1 cellular context compared by ENCODE assay signal in the genomic region with DNA sequence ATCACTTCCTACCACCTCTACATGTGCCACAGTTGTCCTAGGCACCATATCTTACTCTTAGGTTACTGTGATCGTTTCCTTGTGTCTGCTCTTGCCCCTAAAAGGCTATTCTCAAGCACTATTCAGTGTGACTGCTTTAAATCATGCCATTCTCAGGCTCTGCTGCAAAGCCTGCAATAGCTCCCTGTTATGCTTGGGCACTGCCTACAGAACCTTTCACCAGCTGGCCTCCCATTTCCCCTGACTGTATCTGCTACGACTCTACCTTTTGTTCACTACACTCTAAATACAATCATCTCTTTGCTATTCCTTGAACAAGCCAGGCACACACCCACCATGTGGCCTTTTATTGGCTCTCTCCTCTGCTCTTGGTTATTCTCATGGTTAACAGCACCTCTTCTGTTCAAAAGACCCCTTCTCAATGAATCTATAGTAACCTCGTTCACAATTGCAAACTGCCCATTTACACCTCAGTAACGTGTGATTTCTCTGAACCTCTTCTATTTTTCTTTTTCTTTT.
TF ChIP-seq lines count a peak whose summit lies in the region.

No MANE protein-coding gene starts in this region.

TF ChIP-seq in H1, 55 proteins besides CTCF, POLR2A, EP300 and RAD21:
- TF ChIP-seq SP4 (IDR thresholded peaks at IDR 0.05; ENCODE audit: low read length) (no peak), SIX5 (IDR thresholded peaks at IDR 0.05; ENCODE audit: low read depth, low read length) (no peak), CHD2 (IDR thresholded peaks at IDR 0.05; ENCODE audit: low read length) (no peak), GTF2F1 (IDR thresholded peaks at IDR 0.05; ENCODE audit: borderline replicate concordance, low read depth, low read length) (no peak), CHD1 (IDR thresholded peaks at IDR 0.05; ENCODE audit: low read depth, low read length) (no peak), RFX5 (IDR thresholded peaks at IDR 0.05; ENCODE audit: borderline replicate concordance, low read depth, low read length) (no peak), SIRT6 (IDR thresholded peaks at IDR 0.05; ENCODE audit: low read length) (no peak), EZH2 (IDR thresholded peaks at IDR 0.05; ENCODE audit: low read depth, low read length, severe bottlenecking) (no peak), NRF1 (IDR thresholded peaks at IDR 0.05; ENCODE audit: low read depth, low read length) (no peak), SAP30 (IDR thresholded peaks at IDR 0.05; ENCODE audit: insufficient read depth, insufficient replicate concordance, low read length) (no peak), CTBP2 (IDR thresholded peaks at IDR 0.05; ENCODE audit: borderline replicate concordance, insufficient read depth, insufficient read length, low read length) (no peak)
- TF ChIP-seq, protein P1, sequence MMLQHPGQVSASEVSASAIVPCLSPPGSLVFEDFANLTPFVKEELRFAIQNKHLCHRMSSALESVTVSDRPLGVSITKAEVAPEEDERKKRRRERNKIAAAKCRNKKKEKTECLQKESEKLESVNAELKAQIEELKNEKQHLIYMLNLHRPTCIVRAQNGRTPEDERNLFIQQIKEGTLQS (IDR thresholded peaks at IDR 0.05; ENCODE audit: insufficient read depth, low read depth, low read length): no peak
TF ChIP-seq in H1: peak in this region for 0.
